In the genomic region with DNA sequence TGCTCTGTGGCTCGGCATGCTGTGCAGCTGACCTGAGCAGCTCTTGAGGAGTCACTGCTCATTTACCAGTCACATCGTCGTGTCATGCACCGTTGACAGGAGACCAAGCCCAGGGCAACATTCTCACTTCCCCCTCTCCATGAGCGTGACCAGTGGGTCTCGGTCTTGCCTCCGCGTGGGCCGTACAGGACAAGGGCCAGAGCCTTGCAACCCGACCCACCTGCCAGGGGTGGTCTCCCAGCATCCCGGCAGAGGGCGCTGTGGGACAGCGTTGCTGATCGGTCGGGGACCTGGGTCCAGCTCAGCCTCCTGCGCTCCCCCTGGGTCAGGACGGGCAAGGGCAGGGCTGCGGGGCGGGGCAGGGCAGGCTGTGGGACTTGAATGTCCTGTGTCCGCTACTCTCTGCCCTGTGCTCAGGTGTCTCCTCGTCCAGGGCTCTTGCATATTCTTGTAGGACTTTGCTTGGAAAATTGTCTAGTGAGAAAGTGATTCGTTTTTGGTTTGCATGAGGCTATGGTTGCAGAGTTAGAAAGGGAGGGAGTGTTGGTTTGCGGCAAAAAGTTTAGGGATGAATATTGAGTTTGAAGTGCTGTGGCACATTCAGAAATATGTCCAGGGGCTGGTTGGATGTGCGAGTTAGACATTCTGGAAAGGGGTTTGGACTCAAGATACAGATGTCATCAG, we compare ENCODE assay signal across 8 cellular contexts. TPM values are rescaled to one million over a fixed set of nuclear protein-coding genes. Genes with fewer than 3 reads are reported as not detected.
A peak's percentile ranks its signal among the peaks of the same experiment; 100 is the strongest.
DNase-seq lines count a peak whose midpoint lies in the region; ATAC-seq and TF ChIP-seq lines count a peak whose summit lies in the region.

No MANE protein-coding gene starts in this region.

- H3K4me1 ChIP-seq in Panc1 (ENCODE audit: control insufficient read depth, insufficient read depth, low read length) (peaks cover 20% of the 10 kb centered on the region), neutrophil (ENCODE audit: control insufficient read depth in 1 of 2, insufficient read depth in 1 of 2, low read depth in 1 of 2, low read length in 1 of 2) (peaks cover 23 to 34% of the 10 kb centered on the region in 2 experiments)

- in situ Hi-C loops in Panc1 (cut with HindIII; ENCODE audit: low pct_unique_long_range_greater_than_20kb, low sequenced_read_pairs) = no loop called here

- H3K36me3 Mint-ChIP-seq in activated T-cell treated with anti-CD3 and anti-CD28 coated beads, Interleukin-2, amount 50 U/mL, for 72 hours (ENCODE audit: insufficient read depth in 2 of 2) = peaks cover 5 to 7% of the 10 kb centered on the region in 2 donors

- no peaks in the 10 kb centered on the region for H3K9me3 ChIP-seq in Panc1 (ENCODE audit: control insufficient read depth, insufficient read depth, low read depth, low read length)
- no peaks in the 10 kb centered on the region for H3K9me3 ChIP-seq in neutrophil

- no TSS peak for BruUV-seq in Panc1 (replicated peaks; lab: Mats Ljungman, UMichigan)

- H3K4me3 ChIP-seq in Panc1 (ENCODE audit: low read depth in 2 of 2, low read length in 2 of 2) = peak overlapping the region in 1 of 2 experiments; percentile 40; a peak in 2 of 4 replicates
- peak overlapping the region; percentile 17 for H3K4me3 ChIP-seq in fibroblast of the aortic adventitia (ENCODE audit: low read depth, low read length)
- peak overlapping the region in 1 of 2 experiments; percentile 10 for H3K4me3 ChIP-seq in neutrophil (ENCODE audit: low read depth in 1 of 2, low read length in 1 of 2)

- H3K4me3 Mint-ChIP-seq in activated T-cell treated with anti-CD3 and anti-CD28 coated beads, Interleukin-2, amount 50 U/mL, for 72 hours = peak overlapping the region; percentile 39 to 45

- H3K27me3 ChIP-seq in Panc1 (ENCODE audit: control insufficient read depth, insufficient read depth, low read length) (no peaks in the 10 kb centered on the region), neutrophil (no peaks in the 10 kb centered on the region)

- DNase-seq in DMS 273 (lab: John Stamatoyannopoulos, UW; ENCODE audit: unreplicated experiment) = peak; percentile 87
- peak; percentile 91 for DNase-seq in HuH-7 (ENCODE audit: low spot score)
- DNase-seq in Panc1 (ENCODE audit: low read depth, low spot score) = no peak
- DNase-seq in activated T-cell treated with anti-CD3 and anti-CD28 coated beads, Interleukin-2, amount 50 U/mL, for 72 hours = peak; percentile 91 to 93
- peak; percentile 72 for DNase-seq in fibroblast of the aortic adventitia (ENCODE audit: low read depth)
- peak; percentile 79 for DNase-seq in superior temporal gyrus (ENCODE audit: extremely low spot score)

- peak; percentile 87 for ATAC-seq in GM21423 (IDR thresholded peaks at IDR 0.05; ENCODE audit: unreplicated experiment)
- peak; percentile 95 for ATAC-seq in Panc1
- peak; percentile 76 to 91 for ATAC-seq in activated T-cell treated with anti-CD3 and anti-CD28 coated beads, Interleukin-2, amount 50 U/mL, for 72 hours (replicated peaks in 1 of 2)

- peaks cover 17% of the 10 kb centered on the region for H3K27me3 Mint-ChIP-seq in activated T-cell treated with anti-CD3 and anti-CD28 coated beads, Interleukin-2, amount 50 U/mL, for 72 hours (ENCODE audit: low read depth)

- CTCF ChIA-PET in Panc1 (lab: Charles Lee) = interaction anchor here (0.6 to 2.5 kb wide), 12 partner anchors 12 to 300 kb away, joined by 3 to 17 read pairs (median 7); partner anchors contain the start of gene EIF4G2

- no peaks in the 10 kb centered on the region for H3K9me3 Mint-ChIP-seq in activated T-cell treated with anti-CD3 and anti-CD28 coated beads, Interleukin-2, amount 50 U/mL, for 72 hours

- TF ChIP-seq CTCF in Panc1 (IDR thresholded peaks at IDR 0.05) = peak; percentile 100
- peak; percentile 95 for TF ChIP-seq CTCF in fibroblast of the aortic adventitia (IDR thresholded peaks at IDR 0.05; ENCODE audit: insufficient read depth, low read length)
- peak; percentile 92 for TF ChIP-seq CTCF in neutrophil (IDR thresholded peaks at IDR 0.05)

- H3K4me1 Mint-ChIP-seq in activated T-cell treated with anti-CD3 and anti-CD28 coated beads, Interleukin-2, amount 50 U/mL, for 72 hours (ENCODE audit: low read depth) = peaks cover 24% of the 10 kb centered on the region

- POLR2A ChIA-PET in Panc1 (lab: Charles Lee) = interaction anchor here (0.6 kb wide), 1 partner anchor 14 kb away, joined by 3 read pairs; no protein-coding TSS in a partner anchor

- H3K27ac ChIP-seq in Panc1 (ENCODE audit: low read length) = peak overlapping the region; percentile 46; the same call in 1 of the 2 replicates
- no peak overlapping the region for H3K27ac ChIP-seq in neutrophil

- H3K36me3 ChIP-seq in Panc1 (ENCODE audit: control insufficient read depth, insufficient read depth, low read length) = peaks cover 13% of the 10 kb centered on the region
- H3K36me3 ChIP-seq in neutrophil = peaks cover 21% of the 10 kb centered on the region

- intact Hi-C loops in Panc1 (cut with micrococcal nuclease; ENCODE audit: unreplicated experiment) = loop anchor here (1.0 kb wide), 1 partner anchor 230 kb away; no protein-coding TSS in a partner anchor

- peak overlapping the region; percentile 55 for H3K27ac Mint-ChIP-seq in activated T-cell treated with anti-CD3 and anti-CD28 coated beads, Interleukin-2, amount 50 U/mL, for 72 hours

RNA-seq across cellular contexts. Expression of gene EIF4G2, which starts 16.2 kb away (rescaled TPM):
- total RNA-seq in Panc1 (2021; ENCODE audit: unreplicated experiment) (2,422 TPM), fibroblast of the aortic adventitia (ENCODE audit: low replicate concordance) (647 and 1,086 TPM in 2 replicates)
- 1,612 TPM for polyA plus RNA-seq in Panc1 (2012; ENCODE audit: insufficient read length)
- 100 to 1,000 TPM; 807 to 864 TPM for total RNA-seq in activated T-cell treated with anti-CD3 and anti-CD28 coated beads, Interleukin-2, amount 50 U/mL, for 72 hours

RNA-seq across cellular contexts. Expression of gene CTR9, which starts 41.5 kb away (rescaled TPM):
- 60.1 TPM for total RNA-seq in Panc1 (2021; ENCODE audit: unreplicated experiment)
- 39.6 TPM for polyA plus RNA-seq in Panc1 (2012; ENCODE audit: insufficient read length)
- total RNA-seq in activated T-cell treated with anti-CD3 and anti-CD28 coated beads, Interleukin-2, amount 50 U/mL, for 72 hours = 10 to 100 TPM; 33.1 to 41.0 TPM
- 30.5 and 67.5 TPM in 2 replicates for total RNA-seq in fibroblast of the aortic adventitia (ENCODE audit: low replicate concordance)
